15 cellular contexts compared by ENCODE assay signal in genomic region chr16:89202422-89203215, GRCh38. TPM values are rescaled to one million over a fixed set of nuclear protein-coding genes. Genes with fewer than 3 reads are reported as not detected.
A peak's percentile ranks its signal among the peaks of the same experiment; 100 is the strongest.
DNase-seq lines count a peak whose midpoint lies in the region; ATAC-seq and TF ChIP-seq lines count a peak whose summit lies in the region.
"Had no signal": no experiment of that assay in that cellular context is flagged by ENCODE, and none has a peak within 500 bp of the region (broad histone marks: within the 10 kb centered on the region; RNA-seq: fewer than 3 reads in every experiment).

No MANE protein-coding gene starts in this region.

- ATAC-seq in T-cell (replicated peaks in 1 of 4) (no peak), HG03159 (IDR thresholded peaks at IDR 0.05; ENCODE audit: unreplicated experiment) (no peak)

- peaks cover 18% of the 10 kb centered on the region for H3K4me1 Mint-ChIP-seq in activated CD4-positive, alpha-beta memory T cell treated with anti-CD3 and anti-CD28 coated beads for 36 hours (ENCODE audit: low read depth)
- H3K4me1 Mint-ChIP-seq in activated CD4-positive, alpha-beta memory T cell treated with anti-CD3 and anti-CD28 coated beads, Interleukin-2, amount 10 ng/mL, durations not matched to agents 7 days and 5 days: peaks cover 14% of the 10 kb centered on the region
- H3K4me1 Mint-ChIP-seq in T-cell: peaks cover 0 to 21% (median 13%) of the 10 kb centered on the region in 3 donors

- H3K9me3 ChIP-seq in iPS-18c (ENCODE audit: control insufficient read depth, insufficient read depth, low read length) (peaks cover 3% of the 10 kb centered on the region), smooth muscle cell (replicated peaks; ENCODE audit: low read depth) (no peaks in the 10 kb centered on the region)

- no peaks in the 10 kb centered on the region for H3K4me1 ChIP-seq in smooth muscle cell (ENCODE audit: low read depth)

- no peak for DNase-seq in activated CD4-positive, alpha-beta memory T cell treated with anti-CD3 and anti-CD28 coated beads for 36 hours
- DNase-seq in activated CD4-positive, alpha-beta memory T cell treated with anti-CD3 and anti-CD28 coated beads, Interleukin-2, amount 10 ng/mL, durations not matched to agents 7 days and 5 days: no peak
- DNase-seq in T-cell (no peak), smooth muscle cell (lab: John Stamatoyannopoulos, UW; ENCODE audit: unreplicated experiment) (no peak), pons (ENCODE audit: low spot score) (no peak), HuH-7.5 (ENCODE audit: low spot score) (no peak)
- DNase-seq: GF-D8, HCEC 1CT, NCI-H2227 treated with DMSO at 0.1 percent for 48 hours, SIG-M5 had no signal

- H3K36me3 Mint-ChIP-seq in activated CD4-positive, alpha-beta memory T cell treated with anti-CD3 and anti-CD28 coated beads for 36 hours: no peaks in the 10 kb centered on the region
- H3K36me3 Mint-ChIP-seq in activated CD4-positive, alpha-beta memory T cell treated with anti-CD3 and anti-CD28 coated beads, Interleukin-2, amount 10 ng/mL, durations not matched to agents 7 days and 5 days (ENCODE audit: low read depth): peaks cover 7% of the 10 kb centered on the region
- no peaks in the 10 kb centered on the region for H3K36me3 Mint-ChIP-seq in T-cell

- peak overlapping the region; percentile 23 for H3K4me3 Mint-ChIP-seq in activated CD4-positive, alpha-beta memory T cell treated with anti-CD3 and anti-CD28 coated beads for 36 hours
- no peak overlapping the region for H3K4me3 Mint-ChIP-seq in activated CD4-positive, alpha-beta memory T cell treated with anti-CD3 and anti-CD28 coated beads, Interleukin-2, amount 10 ng/mL, durations not matched to agents 7 days and 5 days
- peak overlapping the region; percentile 51 to 57 (median 57) for H3K4me3 Mint-ChIP-seq in T-cell

- H3K27me3 ChIP-seq in smooth muscle cell (ENCODE audit: low read depth): peaks cover 69% of the 10 kb centered on the region

- H2AFZ ChIP-seq in smooth muscle cell (ENCODE audit: low read depth): no peak overlapping the region

- TF ChIP-seq CTCF in smooth muscle cell (IDR thresholded peaks at IDR 0.05; ENCODE audit: borderline replicate concordance, insufficient read depth, poor library complexity, severe bottlenecking): no peak

- H3K27me3 Mint-ChIP-seq in activated CD4-positive, alpha-beta memory T cell treated with anti-CD3 and anti-CD28 coated beads for 36 hours: peaks cover 36% of the 10 kb centered on the region
- peaks cover 32% of the 10 kb centered on the region for H3K27me3 Mint-ChIP-seq in activated CD4-positive, alpha-beta memory T cell treated with anti-CD3 and anti-CD28 coated beads, Interleukin-2, amount 10 ng/mL, durations not matched to agents 7 days and 5 days
- peaks cover 21 to 62% of the 10 kb centered on the region in 2 donors for H3K27me3 Mint-ChIP-seq in T-cell

- H3K27ac Mint-ChIP-seq in activated CD4-positive, alpha-beta memory T cell treated with anti-CD3 and anti-CD28 coated beads for 36 hours: no peak overlapping the region
- no peak overlapping the region for H3K27ac Mint-ChIP-seq in activated CD4-positive, alpha-beta memory T cell treated with anti-CD3 and anti-CD28 coated beads, Interleukin-2, amount 10 ng/mL, durations not matched to agents 7 days and 5 days
- H3K27ac Mint-ChIP-seq in T-cell: peak overlapping the region in 1 of 2 donors; percentile 32

- no peaks in the 10 kb centered on the region for H4K20me1 ChIP-seq in smooth muscle cell (ENCODE audit: low read depth)

- no peak overlapping the region for H3K9ac ChIP-seq in smooth muscle cell (ENCODE audit: low read depth)

- CTCF ChIA-PET in activated CD4-positive, alpha-beta memory T cell treated with anti-CD3 and anti-CD28 coated beads for 36 hours (lab: Charles Lee): no interaction called here
- CTCF ChIA-PET in activated CD4-positive, alpha-beta memory T cell treated with anti-CD3 and anti-CD28 coated beads, Interleukin-2, amount 10 ng/mL, durations not matched to agents 7 days and 5 days (lab: Charles Lee): no interaction called here
- CTCF ChIA-PET in T-cell (lab: Charles Lee): interaction anchor here in 1 of 2 donors (0.9 kb wide), 1 partner anchor 13 kb away, joined by 3 read pairs; no protein-coding TSS in a partner anchor

- intact Hi-C loops in activated CD4-positive, alpha-beta memory T cell treated with anti-CD3 and anti-CD28 coated beads for 36 hours (cut with micrococcal nuclease): no loop called here

- no peak overlapping the region for H3K27ac ChIP-seq in smooth muscle cell (ENCODE audit: low read depth)

- POLR2A ChIA-PET in activated CD4-positive, alpha-beta memory T cell treated with anti-CD3 and anti-CD28 coated beads for 36 hours (lab: Charles Lee): interaction anchor here (1.4 kb wide), 1 partner anchor 10 kb away, joined by 3 read pairs; no protein-coding TSS in a partner anchor
- POLR2A ChIA-PET in activated CD4-positive, alpha-beta memory T cell treated with anti-CD3 and anti-CD28 coated beads, Interleukin-2, amount 10 ng/mL, durations not matched to agents 7 days and 5 days (lab: Charles Lee): no interaction called here
- POLR2A ChIA-PET in T-cell (lab: Charles Lee): no interaction called here

- H3K4me3 ChIP-seq in iPS-18c (ENCODE audit: insufficient read depth, low read depth, low read length) (peak overlapping the region; percentile 38; the same call in 1 of the 2 replicates), smooth muscle cell (peak overlapping the region; percentile 34)

- no peaks in the 10 kb centered on the region for H3F3A ChIP-seq in smooth muscle cell (ENCODE audit: low read depth)

- no peaks in the 10 kb centered on the region for H3K9me3 Mint-ChIP-seq in activated CD4-positive, alpha-beta memory T cell treated with anti-CD3 and anti-CD28 coated beads for 36 hours
- H3K9me3 Mint-ChIP-seq in activated CD4-positive, alpha-beta memory T cell treated with anti-CD3 and anti-CD28 coated beads, Interleukin-2, amount 10 ng/mL, durations not matched to agents 7 days and 5 days: no peaks in the 10 kb centered on the region
- peaks cover 0 to 4% (median 0%) of the 10 kb centered on the region in 3 donors for H3K9me3 Mint-ChIP-seq in T-cell

- H3K36me3 ChIP-seq in smooth muscle cell (ENCODE audit: low read depth): no peaks in the 10 kb centered on the region

- H3K79me2 ChIP-seq in smooth muscle cell (ENCODE audit: low read depth): no peaks in the 10 kb centered on the region

- H3K4me2 ChIP-seq in smooth muscle cell: peak overlapping the region; percentile 59

- WGBS in smooth muscle cell (ENCODE audit: low lambda C conversion rate): 58% methylated on average over 49 of the region's 49 CpGs

RNA-seq across cellular contexts. Expression of gene SLC22A31, which starts 2.3 kb away (rescaled TPM):
- under 1 TPM; 0.39 to 0.45 TPM for total RNA-seq in activated CD4-positive, alpha-beta memory T cell treated with anti-CD3 and anti-CD28 coated beads for 36 hours
- total RNA-seq in activated CD4-positive, alpha-beta memory T cell treated with anti-CD3 and anti-CD28 coated beads, Interleukin-2, amount 10 ng/mL, durations not matched to agents 7 days and 5 days: under 1 TPM; 0.23 to 0.53 TPM
- total RNA-seq in T-cell (1 to 10 TPM in 3 of 5 donors, under 1 TPM in 2; 0.49 to 2.7 (median 1.3) TPM), smooth muscle cell (not detected in 2 replicates)
- polyA plus RNA-seq in smooth muscle cell: 0.43 TPM in 1 of 2 replicates, not detected in the other
- total RNA-seq: HT-29, lung microvascular endothelial cell, skeletal muscle tissue had no signal

RNA-seq across cellular contexts. Expression of gene ZNF778, which starts 14.9 kb away (rescaled TPM):
- 1 to 10 TPM; 7.4 to 7.9 TPM for total RNA-seq in activated CD4-positive, alpha-beta memory T cell treated with anti-CD3 and anti-CD28 coated beads for 36 hours
- total RNA-seq in activated CD4-positive, alpha-beta memory T cell treated with anti-CD3 and anti-CD28 coated beads, Interleukin-2, amount 10 ng/mL, durations not matched to agents 7 days and 5 days: 1 to 10 TPM; 6.6 to 6.8 TPM
- total RNA-seq in T-cell (10 to 100 TPM in 3 of 5 donors, 1 to 10 TPM in 2; 6.0 to 16.3 (median 13.6) TPM), smooth muscle cell (6.2 and 6.7 TPM in 2 replicates)
- 1.6 and 3.0 TPM in 2 replicates for polyA plus RNA-seq in smooth muscle cell

RNA-seq across cellular contexts. Expression of gene CDH15, which starts 31.1 kb away (rescaled TPM):
- not detected for total RNA-seq in activated CD4-positive, alpha-beta memory T cell treated with anti-CD3 and anti-CD28 coated beads for 36 hours
- total RNA-seq in activated CD4-positive, alpha-beta memory T cell treated with anti-CD3 and anti-CD28 coated beads, Interleukin-2, amount 10 ng/mL, durations not matched to agents 7 days and 5 days: not detected
- total RNA-seq in T-cell: under 1 TPM in 1 of 5 donors, not detected in 4; 0.19 TPM
- 0.36 and 0.45 TPM in 2 replicates for total RNA-seq in smooth muscle cell
- 1.2 and 1.4 TPM in 2 replicates for polyA plus RNA-seq in smooth muscle cell
- total RNA-seq: HT-29 had no signal
